ENCODE assay signal across 8 cellular contexts in the genomic region with DNA sequence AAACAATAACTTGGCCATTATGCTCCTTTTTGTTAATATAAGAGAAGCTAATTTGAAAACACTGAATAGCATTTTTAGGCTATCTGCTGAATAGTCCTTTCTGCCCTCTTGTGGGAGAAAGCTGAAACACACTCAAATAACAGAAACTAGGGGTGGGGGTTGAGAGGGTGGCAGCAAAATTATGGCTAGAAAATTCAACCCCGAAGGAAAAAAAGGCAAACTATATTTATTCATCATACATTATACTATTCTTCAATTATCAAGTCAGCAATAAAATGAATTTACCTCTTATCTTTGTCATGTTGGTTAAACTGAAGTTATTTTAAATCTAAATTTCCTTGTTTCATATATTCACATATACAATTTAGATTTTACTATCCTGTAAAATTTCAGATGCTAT.
DNase-seq lines count a peak whose midpoint lies in the region; ATAC-seq and TF ChIP-seq lines count a peak whose summit lies in the region.

No MANE protein-coding gene starts in this region.

- H3K4me1 ChIP-seq in lower lobe of right lung: peaks cover 10% of the 10 kb centered on the region

- no peaks in the 10 kb centered on the region for H3K36me3 ChIP-seq in lower lobe of right lung

- no peak overlapping the region for H3K27ac ChIP-seq in lower lobe of right lung

- H3K9me3 ChIP-seq in lower lobe of right lung: no peaks in the 10 kb centered on the region

- H3K27me3 ChIP-seq in lower lobe of right lung (ENCODE audit: low read depth): no peaks in the 10 kb centered on the region

- peak; percentile 79 for TF ChIP-seq CTCF in cardiac fibroblast (IDR thresholded peaks at IDR 0.05; ENCODE audit: low read depth, low read length)
- peak; percentile 67 for TF ChIP-seq CTCF in lower lobe of right lung (IDR thresholded peaks at IDR 0.05)

- H3K4me3 ChIP-seq in cardiac fibroblast (replicated peaks in 1 of 2; ENCODE audit: low read depth in 2 of 2, low read length in 2 of 2) (no peak overlapping the region), lower lobe of right lung (no peak overlapping the region)

- DNase-seq in EH (ENCODE audit: low read depth) (peak; percentile 55), NCI-H748 treated with DMSO at 0.1 percent for 48 hours (lab: John Stamatoyannopoulos, UW) (peak; percentile 42), cardiac fibroblast (ENCODE audit: low read depth in 2 of 2) (peak; percentile 56 to 59), lower lobe of right lung (no peak)
- DNase-seq in activated naive CD4-positive, alpha-beta T cell treated with anti-CD3 and anti-CD28 coated beads, Interleukin-2, amount 50 U/mL, for 16 hours: no peak

- intact Hi-C loops in lower lobe of right lung (cut with DNase I): no loop called here

- ATAC-seq in HG03354 (IDR thresholded peaks at IDR 0.05; ENCODE audit: poor library complexity, severe bottlenecking, unreplicated experiment) (peak; percentile 73), lower lobe of right lung (peak; percentile 70 to 90), HG02852 (IDR thresholded peaks at IDR 0.05; ENCODE audit: unreplicated experiment) (no peak), HG03159 (IDR thresholded peaks at IDR 0.05; ENCODE audit: unreplicated experiment) (no peak)

Comparison
In these comparisons a context has a peak if more than half of its experiments do, and no peak if none do; other contexts are left out.
1. DNase-seq: peak in EH (single experiment), NCI-H748 treated with DMSO at 0.1 percent for 48 hours (single experiment) and cardiac fibroblast (2 of 2); none in lower lobe of right lung (single experiment) and activated naive CD4-positive, alpha-beta T cell treated with anti-CD3 and anti-CD28 coated beads, Interleukin-2, amount 50 U/mL, for 16 hours (single experiment).
2. ATAC-seq: peak in HG03354 (single experiment) and lower lobe of right lung (2 of 2); none in HG02852 (single experiment) and HG03159 (single experiment).